In the genomic region with DNA sequence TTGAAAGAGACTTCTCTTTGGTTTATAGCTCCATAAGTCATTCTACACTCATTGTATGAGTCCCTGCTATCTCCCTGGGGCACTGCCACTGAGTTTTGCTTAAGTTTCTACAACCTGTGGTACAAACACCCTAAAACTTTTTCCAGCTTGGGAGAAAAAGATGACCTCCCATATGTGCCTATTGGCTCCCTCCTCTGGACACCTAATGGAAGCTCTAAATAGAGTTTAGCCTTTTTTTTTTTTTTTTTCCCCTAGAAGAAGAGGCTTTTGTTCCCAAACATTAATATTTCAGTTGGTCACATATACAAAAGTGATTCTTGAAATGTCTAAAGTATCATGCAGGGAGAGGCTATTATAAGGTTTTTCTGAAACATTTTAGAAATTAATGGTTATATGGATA, we compare ENCODE assay signal across 15 cellular contexts.
DNase-seq lines count a peak whose midpoint lies in the region; TF ChIP-seq lines count a peak whose summit lies in the region.
"Had no signal": no experiment of that assay in that cellular context is flagged by ENCODE, and none has a peak within 500 bp of the region (broad histone marks: within the 10 kb centered on the region; RNA-seq: fewer than 3 reads in every experiment).

No MANE protein-coding gene starts in this region.

- no peak overlapping the region for H3K4me3 ChIP-seq in fibroblast of mammary gland (ENCODE audit: control insufficient read depth, low read depth, low read length)

- DNase-seq in A172 (ENCODE audit: low spot score) (peak; percentile 27), HCEC 1CT (peak; percentile 34), RKO (ENCODE audit: low spot score) (peak; percentile 28), fibroblast of mammary gland (ENCODE audit: low read depth) (peak; percentile 0), NCI-H446 (lab: John Stamatoyannopoulos, UW) (no peak), NCI-H128 (lab: John Stamatoyannopoulos, UW; ENCODE audit: unreplicated experiment) (no peak), NCI-H1694 (lab: John Stamatoyannopoulos, UW) (no peak)
- DNase-seq in stimulated activated CD4-positive, alpha-beta T cell treated with anti-CD3 and anti-CD28 coated beads, Interleukin-4, amount 100 ng/mL, for 1 hour: no peak
- DNase-seq: activated T-cell treated with anti-CD3 and anti-CD28 coated beads for 4 hours, AML-193, anterior cingulate cortex, naive B cell, NCI-H146, RPMI8226, small intestine had no signal

- peak; percentile 6 for TF ChIP-seq CTCF in fibroblast of mammary gland (conservative IDR thresholded peaks at IDR 0.05; ENCODE audit: control insufficient read depth, insufficient read depth, low read depth, low read length)

Comparison
In these comparisons a context has a peak if more than half of its experiments do, and no peak if none do; other contexts are left out.
1. DNase-seq: peak in A172 (single experiment), HCEC 1CT (single experiment), RKO (single experiment) and fibroblast of mammary gland (single experiment); none in NCI-H446 (0 of 2), stimulated activated CD4-positive, alpha-beta T cell treated with anti-CD3 and anti-CD28 coated beads, Interleukin-4, amount 100 ng/mL, for 1 hour (single experiment), NCI-H128 (single experiment) and NCI-H1694 (single experiment).